ENCODE assay signal across 15 cellular contexts in genomic region chr3:150114273-150114672, GRCh38.
DNase-seq lines count a peak whose midpoint lies in the region; ATAC-seq and TF ChIP-seq lines count a peak whose summit lies in the region.
"Had no signal": no experiment of that assay in that cellular context is flagged by ENCODE, and none has a peak within 500 bp of the region (broad histone marks: within the 10 kb centered on the region; RNA-seq: fewer than 3 reads in every experiment).

No MANE protein-coding gene starts in this region.

- no peaks in the 10 kb centered on the region for H3K79me2 ChIP-seq in osteoblast (ENCODE audit: insufficient read depth, low read length)

- DNase-seq in SJSA1 (ENCODE audit: low read depth in 1 of 2, low spot score in 2 of 2) (no peak), cerebellar cortex (ENCODE audit: low spot score) (peak; percentile 2), osteoblast (ENCODE audit: insufficient read length, low spot score, missing footprints) (peak; percentile 46), HUDEP-2 (lab: John Stamatoyannopoulos, UW; ENCODE audit: unreplicated experiment in 76 of 76) (no peak), activated gamma-delta T cell (lab: John Stamatoyannopoulos, UW) (no peak)
- DNase-seq: BE2C; CD4-positive, alpha-beta memory T cell; DMS153; DMS79 treated with DMSO at 0.1 percent for 48 hours; GF-D8 had no signal

- H3K4me3 ChIP-seq in SJSA1 = no peak overlapping the region
- no peak overlapping the region for H3K4me3 ChIP-seq in osteoblast (ENCODE audit: insufficient read depth, low read length)
- no peak overlapping the region for H3K4me3 ChIP-seq in gastroesophageal sphincter
- H3K4me3 ChIP-seq: A549, HAP-1 had no signal

- H3K4me1 ChIP-seq in SJSA1 (replicated peaks) = peaks cover 36% of the 10 kb centered on the region
- H3K4me1 ChIP-seq in osteoblast (ENCODE audit: insufficient read depth, low read length) = peaks cover 17% of the 10 kb centered on the region
- H3K4me1 ChIP-seq in gastroesophageal sphincter = no peaks in the 10 kb centered on the region
- H3K4me1 ChIP-seq: A549, BE2C had no signal

- no peak overlapping the region for H3K4me2 ChIP-seq in osteoblast (ENCODE audit: insufficient read depth, low read length)
- H3K4me2 ChIP-seq: A549 had no signal

- TF ChIP-seq EP300 in gastroesophageal sphincter (IDR thresholded peaks at IDR 0.05) = no peak

- H4K20me1 ChIP-seq in osteoblast (ENCODE audit: insufficient read depth, low read length) = no peaks in the 10 kb centered on the region

- ATAC-seq in gastroesophageal sphincter = no peak
- no peak for ATAC-seq in GM19463 (IDR thresholded peaks at IDR 0.05; ENCODE audit: unreplicated experiment)
- ATAC-seq: A549 had no signal

- H3K27ac ChIP-seq in SJSA1 = peak overlapping the region; percentile 55
- H3K27ac ChIP-seq in osteoblast (ENCODE audit: low read depth, low read length) = no peak overlapping the region
- no peak overlapping the region for H3K27ac ChIP-seq in gastroesophageal sphincter
- H3K27ac ChIP-seq: A549, C4-2B had no signal

- H2AFZ ChIP-seq in osteoblast (ENCODE audit: low read length) = no peak overlapping the region

- H3K36me3 ChIP-seq in SJSA1 (no peaks in the 10 kb centered on the region), osteoblast (ENCODE audit: insufficient read depth, low read length) (no peaks in the 10 kb centered on the region), gastroesophageal sphincter (no peaks in the 10 kb centered on the region)
- H3K36me3 ChIP-seq: BE2C, HAP-1 had no signal

- H3K27me3 ChIP-seq in SJSA1 (replicated peaks) (no peaks in the 10 kb centered on the region), osteoblast (ENCODE audit: insufficient read depth, low read length) (no peaks in the 10 kb centered on the region), gastroesophageal sphincter (no peaks in the 10 kb centered on the region)
- H3K27me3 ChIP-seq: BE2C had no signal

- 60 to 100% methylated on average over 1 to 2 of the region's 2 CpGs for WGBS in gastroesophageal sphincter (ENCODE audit: low coverage in 1 of 2), 2 donors

- TF ChIP-seq CTCF in osteoblast (IDR thresholded peaks at IDR 0.05; ENCODE audit: extremely low read depth, low read depth, low read length) (no peak), gastroesophageal sphincter (IDR thresholded peaks at IDR 0.05) (no peak)

- TF ChIP-seq POLR2A in gastroesophageal sphincter (IDR thresholded peaks at IDR 0.05) = no peak

- H3K9me3 ChIP-seq in SJSA1 (replicated peaks) (no peaks in the 10 kb centered on the region), osteoblast (ENCODE audit: low read depth, low read length) (no peaks in the 10 kb centered on the region), gastroesophageal sphincter (no peaks in the 10 kb centered on the region)
- H3K9me3 ChIP-seq: A549, BE2C, HAP-1 had no signal

Comparison
In these comparisons a context has a peak if more than half of its experiments do, and no peak if none do; other contexts are left out.
1. DNase-seq: peak in cerebellar cortex (single experiment) and osteoblast (single experiment); none in SJSA1 (0 of 2), HUDEP-2 (0 of 76) and activated gamma-delta T cell (single experiment).